Comparison of ENCODE assay signal across 11 cellular contexts in genomic region chr2:159497857-159498256, GRCh38.
DNase-seq lines count a peak whose midpoint lies in the region; ATAC-seq, FAIRE-seq and TF ChIP-seq lines count a peak whose summit lies in the region.
"Had no signal": no experiment of that assay in that cellular context is flagged by ENCODE, and none has a peak within 500 bp of the region (broad histone marks: within the 10 kb centered on the region; RNA-seq: fewer than 3 reads in every experiment).

No MANE protein-coding gene starts in this region.

- CTCF ChIA-PET in GM12878 (lab: Yijun Ruan, JAX) = interaction anchor here (1.0 kb wide), 1 partner anchor 30 kb away, joined by 3 read pairs; no protein-coding TSS in a partner anchor

- intact Hi-C loops in CD14-positive monocyte (cut with micrococcal nuclease) = no loop called here
- intact Hi-C loops in GM12878 (cut with micrococcal nuclease; ENCODE audit: unreplicated experiment) = no loop called here

- H3K36me3 ChIP-seq in GM12878 (ENCODE audit: control insufficient read depth in 2 of 2, insufficient read depth in 2 of 2, low read length in 1 of 2) (no peaks in the 10 kb centered on the region), mesodermal cell (ENCODE audit: control insufficient read depth, insufficient read depth, low read length) (peaks cover 13% of the 10 kb centered on the region)

- DNase-seq in CD14-positive monocyte (ENCODE audit: low spot score) (no peak), HT1080 (ENCODE audit: low read depth) (peak; percentile 18), GM12878 (ENCODE audit: low read depth, low spot score) (no peak), glutamatergic neuron (no peak)
- no peak for DNase-seq in effector memory CD8-positive, alpha-beta T cell
- DNase-seq: activated naive CD4-positive, alpha-beta T cell; CD4-positive, alpha-beta T cell; NCI-H187 had no signal

- H3K27ac ChIP-seq in GM12878 (ENCODE audit: control insufficient read depth, insufficient read depth) (no peak overlapping the region), mesodermal cell (ENCODE audit: low read depth, low read length, severe bottlenecking) (peak overlapping the region; percentile 64)

- H3K4me3 Mint-ChIP-seq in CD14-positive monocyte = no peak overlapping the region
- no peak overlapping the region for H3K4me3 Mint-ChIP-seq in effector memory CD8-positive, alpha-beta T cell
- no peak overlapping the region for H3K4me3 Mint-ChIP-seq in glutamatergic neuron (ENCODE audit: unreplicated experiment)
- H3K4me3 Mint-ChIP-seq: CD4-positive, alpha-beta T cell had no signal

- SMC1A ChIA-PET in GM12878 (lab: Charles Lee; ENCODE audit: uncharacterized antibody, unreplicated experiment) = interaction anchor here (0.9 kb wide), 1 partner anchor 116 kb away, joined by 3 read pairs; no protein-coding TSS in a partner anchor

- H3K4me1 Mint-ChIP-seq in CD14-positive monocyte = peaks cover 17% of the 10 kb centered on the region
- peaks cover 2 to 11% of the 10 kb centered on the region in 2 donors for H3K4me1 Mint-ChIP-seq in effector memory CD8-positive, alpha-beta T cell (ENCODE audit: low read depth in 2 of 2)
- H3K4me1 Mint-ChIP-seq in glutamatergic neuron (ENCODE audit: low read depth, unreplicated experiment) = no peaks in the 10 kb centered on the region

- TF ChIP-seq RAD21 in GM12878 (IDR thresholded peaks at IDR 0.05; ENCODE audit: insufficient read depth, low read depth, low read length) = no peak

- H3K36me3 Mint-ChIP-seq in CD14-positive monocyte (peaks cover 5 to 12% of the 10 kb centered on the region in 2 donors), glutamatergic neuron (ENCODE audit: unreplicated experiment) (peaks cover 7% of the 10 kb centered on the region)
- no peaks in the 10 kb centered on the region for H3K36me3 Mint-ChIP-seq in effector memory CD8-positive, alpha-beta T cell (ENCODE audit: insufficient read depth)

- no peak for TF ChIP-seq EP300 in GM12878 (IDR thresholded peaks at IDR 0.05; ENCODE audit: borderline replicate concordance in 1 of 2, control insufficient read depth in 1 of 2, low read depth in 2 of 2, low read length in 2 of 2)

- no peaks in the 10 kb centered on the region for H3K79me2 ChIP-seq in GM12878 (ENCODE audit: control insufficient read depth, insufficient read depth, low read length)

- no peak for FAIRE-seq in GM12878 (lab: Jason Lieb, UNC)

- H3K27me3 ChIP-seq in GM12878 (replicated peaks in 1 of 2; ENCODE audit: control insufficient read depth in 2 of 2, insufficient read depth in 2 of 2, low read length in 1 of 2) = no peaks in the 10 kb centered on the region

- TF ChIP-seq CTCF in CD14-positive monocyte (IDR thresholded peaks at IDR 0.05) (no peak), GM12878 (IDR thresholded peaks at IDR 0.05 in 2 of 3, conservative IDR thresholded peaks at IDR 0.05 in 1 of 3; ENCODE audit: control insufficient read depth in 2 of 3, extremely low read depth in 1 of 3, insufficient read depth in 1 of 3, low read depth in 3 of 3, low read length in 3 of 3) (no peak), glutamatergic neuron (IDR thresholded peaks at IDR 0.05; ENCODE audit: partially characterized antibody, unreplicated experiment) (no peak)

- H3K4me2 ChIP-seq in GM12878 (ENCODE audit: control insufficient read depth, insufficient read depth) = no peak overlapping the region

- no peak for TF ChIP-seq POLR2A in GM12878 (IDR thresholded peaks at IDR 0.05; ENCODE audit: low read depth, low read length)

- whole genome bisulfite sequencing in GM12878 (ENCODE audit: insufficient coverage, insufficient replicate concordance, low lambda C conversion rate, missing lambda C conversion rate) = 98% methylated on average over 2 of the region's 2 CpGs
- WGBS in mesodermal cell (ENCODE audit: insufficient coverage in 2 of 2), 2 experiments = 100% methylated on average over 1 of the region's 2 CpGs

- no TSS peak for BruUV-seq in GM12878 (replicated peaks; lab: Mats Ljungman, UMichigan)

- H3K4me1 ChIP-seq in GM12878 (ENCODE audit: control insufficient read depth, insufficient read depth, low read length) (no peaks in the 10 kb centered on the region), mesodermal cell (ENCODE audit: control insufficient read depth, insufficient read depth, low read length, poor library complexity, severe bottlenecking) (peaks cover 10% of the 10 kb centered on the region)

- no peaks in the 10 kb centered on the region for H4K20me1 ChIP-seq in GM12878 (ENCODE audit: control insufficient read depth, insufficient read depth)

- ATAC-seq in GM12878 (peak; percentile 36; the same call in 2 of the 3 replicates), HG03097 (IDR thresholded peaks at IDR 0.05; ENCODE audit: low FRiP score, unreplicated experiment) (no peak), GM19351 (IDR thresholded peaks at IDR 0.05; ENCODE audit: unreplicated experiment) (no peak)
- ATAC-seq in effector memory CD8-positive, alpha-beta T cell (replicated peaks) = no peak

- in situ Hi-C loops in GM12878 (cut with MboI) = no loop called here

- H3K27me3 Mint-ChIP-seq in CD14-positive monocyte (ENCODE audit: low read depth in 3 of 3) (peaks cover 0 to 1% (median 0%) of the 10 kb centered on the region in 3 donors), glutamatergic neuron (ENCODE audit: unreplicated experiment) (no peaks in the 10 kb centered on the region)
- no peaks in the 10 kb centered on the region for H3K27me3 Mint-ChIP-seq in effector memory CD8-positive, alpha-beta T cell
- H3K27me3 Mint-ChIP-seq: CD4-positive, alpha-beta T cell had no signal

- no peak overlapping the region for H3K4me3 ChIP-seq in GM12878
- H3K4me3 ChIP-seq in mesodermal cell (ENCODE audit: extremely low read depth, insufficient read depth, low read length, poor library complexity, severe bottlenecking) = no peak overlapping the region

- H3K9me3 Mint-ChIP-seq in CD14-positive monocyte (peaks cover 0 to 4% (median 0%) of the 10 kb centered on the region in 7 donors), glutamatergic neuron (ENCODE audit: unreplicated experiment) (peaks cover 4% of the 10 kb centered on the region)
- no peaks in the 10 kb centered on the region for H3K9me3 Mint-ChIP-seq in effector memory CD8-positive, alpha-beta T cell

- POLR2A ChIA-PET in GM12878 (lab: Charles Lee) = interaction anchor here (0.5 kb wide), 1 partner anchor 21 kb away, joined by 4 read pairs; no protein-coding TSS in a partner anchor

- no peaks in the 10 kb centered on the region for H3K9me3 ChIP-seq in GM12878 (replicated peaks; ENCODE audit: control insufficient read depth, insufficient read depth, low read length)
- H3K9me3 ChIP-seq in mesodermal cell (ENCODE audit: control insufficient read depth, low read length) = no peaks in the 10 kb centered on the region

- H3K27ac Mint-ChIP-seq in CD14-positive monocyte (peak overlapping the region; percentile 76 to 93 (median 84)), glutamatergic neuron (ENCODE audit: unreplicated experiment) (no peak overlapping the region)
- peak overlapping the region in 1 of 2 donors; percentile 57 for H3K27ac Mint-ChIP-seq in effector memory CD8-positive, alpha-beta T cell
- H3K27ac Mint-ChIP-seq: CD4-positive, alpha-beta T cell had no signal

- RAD21 ChIA-PET in GM12878 (lab: Charles Lee; ENCODE audit: unreplicated experiment) = interaction anchor here (0.6 kb wide), 1 partner anchor 19 kb away, joined by 3 read pairs; no protein-coding TSS in a partner anchor

- no peak overlapping the region for H2AFZ ChIP-seq in GM12878 (ENCODE audit: control insufficient read depth, low read depth, low read length)

- no peak overlapping the region for H3K9ac ChIP-seq in GM12878 (ENCODE audit: control insufficient read depth, insufficient read depth, low read length)

TF ChIP-seq in GM12878, 131 proteins besides CTCF, POLR2A, EP300 and RAD21:
- TF ChIP-seq ZBTB40 (IDR thresholded peaks at IDR 0.05; ENCODE audit: borderline replicate concordance) = no peak
- no peak for TF ChIP-seq SUPT20H (IDR thresholded peaks at IDR 0.05; ENCODE audit: borderline replicate concordance, control insufficient read depth, low read depth, low read length)
- TF ChIP-seq CBX5 (IDR thresholded peaks at IDR 0.05; ENCODE audit: low read depth) = no peak
- TF ChIP-seq TCF7 (IDR thresholded peaks at IDR 0.05; ENCODE audit: borderline replicate concordance) = no peak
- TF ChIP-seq CHD2 (IDR thresholded peaks at IDR 0.05; ENCODE audit: borderline replicate concordance, low read depth, low read length) = no peak
- TF ChIP-seq LARP7 (IDR thresholded peaks at IDR 0.05) = no peak
TF ChIP-seq in GM12878: peak in this region for 0.
